In genomic region chr7:105003275-105003674, GRCh38 we compare ENCODE assay signal across 8 cellular contexts. TPM values are rescaled to one million over a fixed set of nuclear protein-coding genes. Genes with fewer than 3 reads are reported as not detected.
DNase-seq lines count a peak whose midpoint lies in the region; ATAC-seq and FAIRE-seq lines count a peak whose summit lies in the region.

No MANE protein-coding gene starts in this region.

- H3K9ac ChIP-seq in SK-N-MC (ENCODE audit: insufficient read length), result no peak overlapping the region

- H3K4me3 ChIP-seq in SK-N-MC, result no peak overlapping the region

- no peak for FAIRE-seq in HTR-8/SVneo (lab: Jason Lieb, UNC)

- peaks cover 74% of the 10 kb centered on the region for H3K36me3 ChIP-seq in SK-N-MC (ENCODE audit: insufficient read depth, low read length)

- H3K27ac ChIP-seq in SK-N-MC (peak overlapping the region; percentile 72), cingulate gyrus (ENCODE audit: low read depth, low read length) (peak overlapping the region; percentile 34)

- no peak for ATAC-seq in HG02623 (IDR thresholded peaks at IDR 0.05; ENCODE audit: unreplicated experiment)

- H3K9me3 ChIP-seq in SK-N-MC (ENCODE audit: low read depth, low read length), result no peaks in the 10 kb centered on the region

- DNase-seq in Daoy (ENCODE audit: low read depth) (peak; percentile 89), SK-N-MC (ENCODE audit: low read depth, low spot score) (no peak), myocyte (ENCODE audit: low read depth) (peak; percentile 88), NCI-H524 treated with DMSO at 0.1 percent for 48 hours (lab: John Stamatoyannopoulos, UW) (no peak), NCI-H1092 treated with DMSO at 0.1 percent for 48 hours (lab: John Stamatoyannopoulos, UW) (no peak), HTR-8/SVneo (ENCODE audit: insufficient read length, low spot score) (no peak)

RNA-seq across cellular contexts. Expression of gene KMT2E, which starts 10.7 kb away (rescaled TPM):
- total RNA-seq in Daoy (2014; rRNA removed; shearing (Covaris generic)), result 36.7 and 66.7 TPM in 2 replicates
- total RNA-seq in myocyte, result 42.4 and 51.7 TPM in 2 replicates
- polyA plus RNA-seq in myocyte (2012), result 23.3 TPM

Comparison
In these comparisons a context has a peak if more than half of its experiments do, and no peak if none do; other contexts are left out.
1. DNase-seq: peak in Daoy (single experiment) and myocyte (single experiment); none in SK-N-MC (single experiment), NCI-H524 treated with DMSO at 0.1 percent for 48 hours (single experiment), NCI-H1092 treated with DMSO at 0.1 percent for 48 hours (single experiment) and HTR-8/SVneo (single experiment).